In the genomic region with DNA sequence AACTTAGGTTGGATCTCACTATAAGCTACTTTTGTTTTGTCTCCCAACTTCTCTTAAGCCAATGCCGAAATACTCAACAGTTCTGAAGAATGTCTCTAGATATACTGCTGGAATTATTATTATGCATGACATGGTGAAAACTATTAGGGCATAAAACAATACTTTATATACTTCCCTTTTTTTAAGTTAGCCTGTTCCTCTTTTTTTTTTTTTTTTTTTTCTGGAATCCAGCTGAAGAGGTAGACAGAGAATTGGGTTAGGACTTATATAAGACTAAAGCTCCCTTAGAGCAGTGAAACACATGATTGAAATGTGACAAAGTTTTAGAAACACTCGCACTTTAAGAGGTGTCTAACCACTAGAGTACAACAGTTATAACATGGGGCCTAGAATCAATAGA, we compare ENCODE assay signal across 24 cellular contexts.
"Had no signal": no experiment of that assay in that cellular context is flagged by ENCODE, and none has a peak within 500 bp of the region (broad histone marks: within the 10 kb centered on the region; RNA-seq: fewer than 3 reads in every experiment).

No MANE protein-coding gene starts in this region.

- H3K36me3 ChIP-seq: breast epithelium, right lobe of liver, transverse colon, vagina had no signal

- H3K36me3 Mint-ChIP-seq: activated naive CD8-positive, alpha-beta T cell treated with anti-CD3 and anti-CD28 coated beads, Interleukin-2, amount 10 ng/mL, durations not matched to agents 7 days and 5 days; naive thymus-derived CD4-positive, alpha-beta T cell; stimulated activated memory B cell treated with anti-CD40 and anti-IgM and Interleukin-4, amounts not matched to agents 10 μg/mL and 1 μg/mL and 100 μg/mL, for 72 hours had no signal

- H3K27ac ChIP-seq: breast epithelium, foreskin keratinocyte, right lobe of liver, transverse colon, vagina had no signal

- H3K4me1 Mint-ChIP-seq: activated naive CD8-positive, alpha-beta T cell treated with anti-CD3 and anti-CD28 coated beads, Interleukin-2, amount 10 ng/mL, durations not matched to agents 7 days and 5 days; central memory CD8-positive, alpha-beta T cell; immature natural killer cell; naive thymus-derived CD4-positive, alpha-beta T cell; neural crest cell; stimulated activated memory B cell treated with anti-CD40 and anti-IgM and Interleukin-4, amounts not matched to agents 10 μg/mL and 1 μg/mL and 100 μg/mL, for 72 hours had no signal

- H3K4me3 ChIP-seq: breast epithelium, lung, right lobe of liver, transverse colon, vagina had no signal

- H3K4me1 ChIP-seq: breast epithelium, foreskin keratinocyte, right lobe of liver, transverse colon, vagina had no signal

- H3K27ac Mint-ChIP-seq: activated naive CD4-positive, alpha-beta T cell treated with anti-CD3 and anti-CD28 coated beads for 36 hours; activated naive CD8-positive, alpha-beta T cell treated with anti-CD3 and anti-CD28 coated beads, Interleukin-2, amount 10 ng/mL, durations not matched to agents 7 days and 5 days; immature natural killer cell; naive thymus-derived CD4-positive, alpha-beta T cell; stimulated activated memory B cell treated with anti-CD40 and anti-IgM and Interleukin-4, amounts not matched to agents 10 μg/mL and 1 μg/mL and 100 μg/mL, for 72 hours had no signal

- DNase-seq: activated CD4-positive, alpha-beta T cell treated with anti-CD3 and anti-CD28 coated beads for 4 hours; activated CD4-positive, alpha-beta T cell treated with anti-CD3 and anti-CD28 coated beads, Interleukin-2, amount 50 U/mL, for 48 hours; activated CD4-positive, CD25-positive, alpha-beta regulatory T cell; activated CD8-positive, alpha-beta memory T cell treated with anti-CD3 and anti-CD28 coated beads, Interleukin-2, amount 50 U/mL, for 48 hours; activated effector memory CD4-positive, alpha-beta T cell treated with Interleukin-2 at 50 U/mL for 16 hours; activated naive CD4-positive, alpha-beta T cell treated with anti-CD3 and anti-CD28 coated beads for 36 hours; activated naive CD8-positive, alpha-beta T cell treated with anti-CD3 and anti-CD28 coated beads, Interleukin-2, amount 10 ng/mL, durations not matched to agents 7 days and 5 days; activated T-cell treated with anti-CD3 and anti-CD28 coated beads, Interleukin-2, amount 50 U/mL, for 4 hours; amniotic stem cell; effector memory CD4-positive, alpha-beta T cell; foreskin keratinocyte; immature natural killer cell; naive thymus-derived CD4-positive, alpha-beta T cell; posterior cingulate gyrus; right lobe of liver; small intestine; transverse colon had no signal

- H3K4me3 Mint-ChIP-seq: activated naive CD4-positive, alpha-beta T cell treated with anti-CD3 and anti-CD28 coated beads for 36 hours; activated naive CD8-positive, alpha-beta T cell treated with anti-CD3 and anti-CD28 coated beads, Interleukin-2, amount 10 ng/mL, durations not matched to agents 7 days and 5 days; activated T-cell treated with anti-CD3 and anti-CD28 coated beads, Interleukin-2, amount 50 U/mL, for 4 hours; central memory CD8-positive, alpha-beta T cell; immature natural killer cell; naive thymus-derived CD4-positive, alpha-beta T cell; neural crest cell; stimulated activated memory B cell treated with anti-CD40 and anti-IgM and Interleukin-4, amounts not matched to agents 10 μg/mL and 1 μg/mL and 100 μg/mL, for 72 hours had no signal

- H3K27me3 Mint-ChIP-seq: activated naive CD8-positive, alpha-beta T cell treated with anti-CD3 and anti-CD28 coated beads, Interleukin-2, amount 10 ng/mL, durations not matched to agents 7 days and 5 days; central memory CD8-positive, alpha-beta T cell; naive thymus-derived CD4-positive, alpha-beta T cell; stimulated activated memory B cell treated with anti-CD40 and anti-IgM and Interleukin-4, amounts not matched to agents 10 μg/mL and 1 μg/mL and 100 μg/mL, for 72 hours had no signal

- ATAC-seq: activated T-cell treated with anti-CD3 and anti-CD28 coated beads, Interleukin-2, amount 50 U/mL, for 4 hours; foreskin keratinocyte; left lobe of liver; naive thymus-derived CD4-positive, alpha-beta T cell; right lobe of liver; stimulated activated memory B cell treated with anti-CD40 and anti-IgM and Interleukin-4, amounts not matched to agents 10 μg/mL and 1 μg/mL and 100 μg/mL, for 72 hours had no signal

- H3K9me3 ChIP-seq: breast epithelium, right lobe of liver, transverse colon, vagina had no signal

- H3K9me3 Mint-ChIP-seq: activated naive CD4-positive, alpha-beta T cell treated with anti-CD3 and anti-CD28 coated beads for 36 hours had no signal

- H3K27me3 ChIP-seq: breast epithelium, foreskin keratinocyte, right lobe of liver, transverse colon, vagina had no signal
